In genomic region chr1:13513885-13514546, GRCh38 we compare ENCODE assay signal across 16 cellular contexts. TPM values are rescaled to one million over a fixed set of nuclear protein-coding genes. Genes with fewer than 3 reads are reported as not detected.
DNase-seq lines count a peak whose midpoint lies in the region; ATAC-seq and TF ChIP-seq lines count a peak whose summit lies in the region.
"Had no signal": no experiment of that assay in that cellular context is flagged by ENCODE, and none has a peak within 500 bp of the region (broad histone marks: within the 10 kb centered on the region; RNA-seq: fewer than 3 reads in every experiment).

TSS of gene LRRC38 (minus strand) at chr1:13514003. CDS start at chr1:13513593, 410 bp downstream.

- H3K4me1 ChIP-seq in HEK293 (ENCODE audit: control insufficient read depth, insufficient read depth, low read length), result no peaks in the 10 kb centered on the region; the same call in 1 of the 2 replicates

- no peaks in the 10 kb centered on the region for H3K9me3 ChIP-seq in HEK293 (ENCODE audit: control insufficient read depth, insufficient read depth, low read depth, low read length)

- H3K4me3 Mint-ChIP-seq in mesothelial cell of epicardium, result peak within 1 kb of the TSS; percentile 47
- peak within 1 kb of the TSS in 1 of 2 donors; percentile 84 for H3K4me3 Mint-ChIP-seq in CD14-positive monocyte
- H3K4me3 Mint-ChIP-seq: activated CD4-positive, alpha-beta T cell treated with anti-CD3 and anti-CD28 coated beads, Interleukin-2, amount 10 ng/mL, durations not matched to agents 7 days and 5 days; memory B cell; stimulated activated memory B cell treated with anti-CD40 and anti-IgM and Interleukin-4, amounts not matched to agents 10 μg/mL and 1 μg/mL and 100 μg/mL, for 72 hours had no signal

- no peak within 1 kb of the TSS for H3K27ac ChIP-seq in HEK293 (ENCODE audit: extremely low read depth, low read depth, low read length)
- H3K27ac ChIP-seq in coronary artery, result no peak within 1 kb of the TSS
- H3K27ac ChIP-seq: spleen had no signal

- CTCF ChIA-PET in HEK293 (lab: Yijun Ruan, JAX), result interaction anchor here (0.6 to 1.5 kb wide), 4 partner anchors 11 to 49 kb away, joined by 3 to 5 read pairs (median 4); no protein-coding TSS in a partner anchor

- H3K27ac Mint-ChIP-seq in mesothelial cell of epicardium (no peak within 1 kb of the TSS), CD14-positive monocyte (no peak within 1 kb of the TSS)
- H3K27ac Mint-ChIP-seq: activated CD4-positive, alpha-beta T cell treated with anti-CD3 and anti-CD28 coated beads, Interleukin-2, amount 10 ng/mL, durations not matched to agents 7 days and 5 days; memory B cell; stimulated activated memory B cell treated with anti-CD40 and anti-IgM and Interleukin-4, amounts not matched to agents 10 μg/mL and 1 μg/mL and 100 μg/mL, for 72 hours had no signal

- H3K27me3 Mint-ChIP-seq in mesothelial cell of epicardium (ENCODE audit: low read depth), result peaks cover 97% of the 10 kb centered on the region
- peaks cover 53 to 74% (median 64%) of the 10 kb centered on the region in 3 donors for H3K27me3 Mint-ChIP-seq in CD14-positive monocyte (ENCODE audit: low read depth in 3 of 3)

- H3K36me3 Mint-ChIP-seq in mesothelial cell of epicardium (no peaks in the 10 kb centered on the region), CD14-positive monocyte (no peaks in the 10 kb centered on the region)
- H3K36me3 Mint-ChIP-seq: memory B cell; stimulated activated memory B cell treated with anti-CD40 and anti-IgM and Interleukin-4, amounts not matched to agents 10 μg/mL and 1 μg/mL and 100 μg/mL, for 72 hours had no signal

- ATAC-seq in GM21360 (IDR thresholded peaks at IDR 0.05; ENCODE audit: unreplicated experiment), result no peak
- ATAC-seq: Panc1; stimulated activated memory B cell treated with anti-CD40 and anti-IgM and Interleukin-4, amounts not matched to agents 10 μg/mL and 1 μg/mL and 100 μg/mL, for 72 hours had no signal

- POLR2A ChIA-PET in HEK293 (lab: Yijun Ruan, JAX), result interaction anchor here (0.5 kb wide), 1 partner anchor 38 kb away, joined by 5 read pairs; no protein-coding TSS in a partner anchor

- DNase-seq in D341Med (ENCODE audit: low spot score) (peak; percentile 68), coronary artery (ENCODE audit: low spot score) (no peak), mesothelial cell of epicardium (ENCODE audit: low spot score in 2 of 2, unreplicated experiment in 2 of 2) (no peak), GDM1 (lab: John Stamatoyannopoulos, UW) (no peak), CD14-positive monocyte (ENCODE audit: low spot score) (no peak), NCI-H446 (lab: John Stamatoyannopoulos, UW) (no peak)
- DNase-seq: activated CD4-positive, alpha-beta T cell treated with anti-CD3 and anti-CD28 coated beads, Interleukin-2, amount 10 ng/mL, durations not matched to agents 7 days and 5 days; COR-L47; NCI-H1436; spleen had no signal

- H3K4me1 Mint-ChIP-seq in mesothelial cell of epicardium (peaks cover 4% of the 10 kb centered on the region), CD14-positive monocyte (no peaks in the 10 kb centered on the region)
- H3K4me1 Mint-ChIP-seq: activated CD4-positive, alpha-beta T cell treated with anti-CD3 and anti-CD28 coated beads, Interleukin-2, amount 10 ng/mL, durations not matched to agents 7 days and 5 days; stimulated activated memory B cell treated with anti-CD40 and anti-IgM and Interleukin-4, amounts not matched to agents 10 μg/mL and 1 μg/mL and 100 μg/mL, for 72 hours had no signal

- no peaks in the 10 kb centered on the region for H3K36me3 ChIP-seq in HEK293 (ENCODE audit: control insufficient read depth in 2 of 2, insufficient read depth in 1 of 2, low read length in 2 of 2)
- H3K36me3 ChIP-seq: spleen had no signal

- H3K9me3 Mint-ChIP-seq in mesothelial cell of epicardium, result peaks cover under 1% of the 10 kb centered on the region
- peaks cover under 1 to 13% (median 6%) of the 10 kb centered on the region in 7 donors for H3K9me3 Mint-ChIP-seq in CD14-positive monocyte

- H3K4me3 ChIP-seq in HEK293 (ENCODE audit: low read depth, low read length), result peak within 1 kb of the TSS; percentile 35
- peak within 1 kb of the TSS; percentile 7 for H3K4me3 ChIP-seq in coronary artery
- H3K4me3 ChIP-seq: spleen had no signal

- intact Hi-C loops in CD14-positive monocyte (cut with micrococcal nuclease), result no loop called here

- TF ChIP-seq CTCF in HEK293 (tag by site-specific recombination; IDR thresholded peaks at IDR 0.05) (no peak), coronary artery (IDR thresholded peaks at IDR 0.05) (no peak), mesothelial cell of epicardium (IDR thresholded peaks at IDR 0.05; ENCODE audit: unreplicated experiment) (no peak), CD14-positive monocyte (IDR thresholded peaks at IDR 0.05) (no peak)

TF ChIP-seq in HEK293, 187 proteins besides CTCF, POLR2A, EP300 and RAD21:
- TF ChIP-seq KLF1 (tag by site-specific recombination; IDR thresholded peaks at IDR 0.05), result peak; percentile 68; the same call in 1 of the 2 replicates
- TF ChIP-seq KLF17 (tag by site-specific recombination; IDR thresholded peaks at IDR 0.05), result peak; percentile 61
- TF ChIP-seq ZNF660 (tag by site-specific recombination; IDR thresholded peaks at IDR 0.05), result no peak

RNA-seq across cellular contexts. Expression of gene LRRC38, which starts in this region (rescaled TPM):
- total RNA-seq in mesothelial cell of epicardium, result not detected in 3 replicates
- not detected for polyA plus RNA-seq in CD14-positive monocyte
- total RNA-seq: activated CD4-positive, alpha-beta T cell treated with anti-CD3 and anti-CD28 coated beads, Interleukin-2, amount 10 ng/mL, durations not matched to agents 7 days and 5 days; epithelial cell of proximal tubule had no signal
